9 cellular contexts compared by ENCODE assay signal in genomic region chr1:109823543-109824348, GRCh38.
DNase-seq lines count a peak whose midpoint lies in the region; ATAC-seq and TF ChIP-seq lines count a peak whose summit lies in the region.
"Had no signal": no experiment of that assay in that cellular context is flagged by ENCODE, and none has a peak within 500 bp of the region (broad histone marks: within the 10 kb centered on the region; RNA-seq: fewer than 3 reads in every experiment).

No MANE protein-coding gene starts in this region.

- H3K4me1 Mint-ChIP-seq in activated T-helper 17 cell treated with anti-CD3 and anti-CD28 coated beads, Interleukin-2, amount 50 U/mL, for 72 hours, result peaks cover 29% of the 10 kb centered on the region

- H3K4me3 Mint-ChIP-seq in activated T-helper 17 cell treated with anti-CD3 and anti-CD28 coated beads, Interleukin-2, amount 50 U/mL, for 72 hours, result peak overlapping the region; percentile 45
- H3K4me3 Mint-ChIP-seq: IgD-negative memory B cell had no signal

- H3K27ac Mint-ChIP-seq in activated T-helper 17 cell treated with anti-CD3 and anti-CD28 coated beads, Interleukin-2, amount 50 U/mL, for 72 hours, result peak overlapping the region; percentile 76
- H3K27ac Mint-ChIP-seq: IgD-negative memory B cell had no signal

- H3K9me3 Mint-ChIP-seq in activated T-helper 17 cell treated with anti-CD3 and anti-CD28 coated beads, Interleukin-2, amount 50 U/mL, for 72 hours, result no peaks in the 10 kb centered on the region
- H3K9me3 Mint-ChIP-seq: IgD-negative memory B cell had no signal

- no peaks in the 10 kb centered on the region for H3K36me3 ChIP-seq in stomach

- DNase-seq in HS-27A (ENCODE audit: low read depth) (peak; percentile 66), right cardiac atrium (peak; percentile 82 to 89 (median 87)), stomach (no peak), GF-D8 (lab: John Stamatoyannopoulos, UW) (no peak)
- DNase-seq in activated CD4-positive, alpha-beta T cell treated with anti-CD3 and anti-CD28 coated beads for 1 hour, result no peak

- H3K9me3 ChIP-seq in right cardiac atrium (ENCODE audit: control insufficient read depth, low read length) (no peaks in the 10 kb centered on the region), stomach (no peaks in the 10 kb centered on the region)

- H3K4me1 ChIP-seq in right cardiac atrium (ENCODE audit: control insufficient read depth, insufficient read depth, low read length), result peaks cover 31% of the 10 kb centered on the region
- peaks cover 31 to 80% (median 37%) of the 10 kb centered on the region in 4 donors for H3K4me1 ChIP-seq in stomach

- H3K27me3 ChIP-seq in right cardiac atrium (ENCODE audit: control insufficient read depth, insufficient read depth) (no peaks in the 10 kb centered on the region), stomach (no peaks in the 10 kb centered on the region)

- TF ChIP-seq POLR2A in stomach (IDR thresholded peaks at IDR 0.05), result no peak

- H3K36me3 Mint-ChIP-seq in activated T-helper 17 cell treated with anti-CD3 and anti-CD28 coated beads, Interleukin-2, amount 50 U/mL, for 72 hours (ENCODE audit: low read depth), result no peaks in the 10 kb centered on the region
- H3K36me3 Mint-ChIP-seq: IgD-negative memory B cell had no signal

- no peaks in the 10 kb centered on the region for H3K27me3 Mint-ChIP-seq in activated T-helper 17 cell treated with anti-CD3 and anti-CD28 coated beads, Interleukin-2, amount 50 U/mL, for 72 hours
- H3K27me3 Mint-ChIP-seq: IgD-negative memory B cell had no signal

- WGBS in right cardiac atrium, result 69% methylated on average over 16 of the region's 16 CpGs
- WGBS in stomach, 5 donors, result 56 to 73% (median 67%) methylated on average over 11 to 16 of the region's 16 CpGs

- TF ChIP-seq EP300 in stomach (IDR thresholded peaks at IDR 0.05), result no peak

- intact Hi-C loops in right cardiac atrium (cut with DNase I) (loop anchor here in 1 of 4 donors (10.0 kb wide), 1 partner anchor 71 kb away; no protein-coding TSS in a partner anchor), stomach (cut with DNase I; ENCODE audit: low total_unique reads) (no loop called here)

- no peak for ATAC-seq in activated T-helper 17 cell treated with anti-CD3 and anti-CD28 coated beads, Interleukin-2, amount 50 U/mL, for 72 hours (replicated peaks)
- ATAC-seq in right cardiac atrium (peak; percentile 79 to 85), GM18517 (IDR thresholded peaks at IDR 0.05; ENCODE audit: unreplicated experiment) (no peak), HG02759 (IDR thresholded peaks at IDR 0.05; ENCODE audit: unreplicated experiment) (no peak)

- TF ChIP-seq CTCF in stomach (IDR thresholded peaks at IDR 0.05), result no peak

- H3K27ac ChIP-seq in right cardiac atrium (ENCODE audit: low read length) (no peak overlapping the region), stomach (peak overlapping the region in 4 of 5 donors; percentile 61 to 73 (median 64))

- H3K4me3 ChIP-seq in right cardiac atrium (ENCODE audit: low read length) (no peak overlapping the region), stomach (no peak overlapping the region)

Comparison
In these comparisons a context has a peak if more than half of its experiments do, and no peak if none do; other contexts are left out.
1. DNase-seq: peak in HS-27A (single experiment) and right cardiac atrium (3 of 3); none in stomach (single experiment), GF-D8 (single experiment) and activated CD4-positive, alpha-beta T cell treated with anti-CD3 and anti-CD28 coated beads for 1 hour (single experiment).
2. ATAC-seq: peak in right cardiac atrium (2 of 2); none in activated T-helper 17 cell treated with anti-CD3 and anti-CD28 coated beads, Interleukin-2, amount 50 U/mL, for 72 hours (single experiment), GM18517 (single experiment) and HG02759 (single experiment).